ENCODE assay signal across 14 cellular contexts in genomic region chr3:39140341-39140971, GRCh38. TPM values are rescaled to one million over a fixed set of nuclear protein-coding genes. Genes with fewer than 3 reads are reported as not detected.
DNase-seq lines count a peak whose midpoint lies in the region; ATAC-seq and TF ChIP-seq lines count a peak whose summit lies in the region.
"Had no signal": no experiment of that assay in that cellular context is flagged by ENCODE, and none has a peak within 500 bp of the region (broad histone marks: within the 10 kb centered on the region; RNA-seq: fewer than 3 reads in every experiment).

No MANE protein-coding gene starts in this region.

- H3K9me3 ChIP-seq in heart right ventricle (no peaks in the 10 kb centered on the region), mammary epithelial cell (replicated peaks; ENCODE audit: insufficient read depth, low read length) (no peaks in the 10 kb centered on the region), aorta (ENCODE audit: control insufficient read depth, low read length) (no peaks in the 10 kb centered on the region)
- no peaks in the 10 kb centered on the region for H3K9me3 ChIP-seq in naive thymus-derived CD4-positive, alpha-beta T cell (ENCODE audit: control insufficient read depth in 2 of 3, low read length in 3 of 3)
- H3K9me3 ChIP-seq: adrenal gland had no signal

- ATAC-seq in left cardiac atrium (no peak), heart right ventricle (no peak), aorta (ENCODE audit: low FRiP score) (no peak), GM18867 (IDR thresholded peaks at IDR 0.05; ENCODE audit: unreplicated experiment) (no peak)
- no peak for ATAC-seq in naive thymus-derived CD4-positive, alpha-beta T cell
- ATAC-seq: stimulated activated naive CD8-positive, alpha-beta T cell treated with anti-CD3 and anti-CD28 coated beads, Interleukin-15, amount 100 ng/mL, for 72 hours had no signal

- CTCF ChIA-PET in mammary epithelial cell (lab: Charles Lee; ENCODE audit: low non-redundant PET), result interaction anchor here (0.6 kb wide), 1 partner anchor 40 kb away, joined by 3 read pairs; no protein-coding TSS in a partner anchor
- CTCF ChIA-PET in naive thymus-derived CD4-positive, alpha-beta T cell (lab: Charles Lee), result no interaction called here

- H3K4me1 ChIP-seq in heart right ventricle (peaks cover 33 to 78% (median 56%) of the 10 kb centered on the region in 9 donors), mammary epithelial cell (ENCODE audit: insufficient read depth, low read length) (peaks cover 32% of the 10 kb centered on the region), aorta (ENCODE audit: control insufficient read depth in 1 of 2, insufficient read depth in 2 of 2, low read length in 2 of 2) (no peaks in the 10 kb centered on the region)
- H3K4me1 ChIP-seq in naive thymus-derived CD4-positive, alpha-beta T cell (ENCODE audit: control insufficient read depth in 2 of 2, insufficient read depth in 2 of 2, low read length in 2 of 2), result no peaks in the 10 kb centered on the region

- intact Hi-C loops in left cardiac atrium (cut with DNase I) (loop anchor here in 1 of 2 donors (5.0 kb wide), 1 partner anchor 42 kb away; no protein-coding TSS in a partner anchor), heart right ventricle (cut with DNase I) (loop anchor here in 2 of 10 donors (5.0 to 10.0 kb wide), 2 partner anchors 42 to 244 kb away; partner anchors contain the start of gene SLC25A38 (in 1 of the 2)), mammary epithelial cell (cut with micrococcal nuclease) (no loop called here), aorta (cut with DNase I) (no loop called here)
- intact Hi-C loops in naive thymus-derived CD4-positive, alpha-beta T cell (cut with micrococcal nuclease), result no loop called here

- peaks cover 0 to 74% (median 32%) of the 10 kb centered on the region in 9 donors for H3K36me3 ChIP-seq in heart right ventricle
- H3K36me3 ChIP-seq in mammary epithelial cell (ENCODE audit: insufficient read depth, low read length), result peaks cover 18% of the 10 kb centered on the region
- H3K36me3 ChIP-seq in naive thymus-derived CD4-positive, alpha-beta T cell (ENCODE audit: control insufficient read depth in 2 of 3, insufficient read depth in 3 of 3, low read length in 3 of 3), result peaks cover 7 to 42% (median 9%) of the 10 kb centered on the region in 3 experiments
- H3K36me3 ChIP-seq in aorta (ENCODE audit: control insufficient read depth in 1 of 2, insufficient read depth in 2 of 2, low read length in 1 of 2), result peaks cover 0 to 9% of the 10 kb centered on the region in 2 donors

- POLR2A ChIA-PET in naive thymus-derived CD4-positive, alpha-beta T cell (lab: Charles Lee), result no interaction called here

- TF ChIP-seq CTCF in heart right ventricle (IDR thresholded peaks at IDR 0.05), result no peak
- TF ChIP-seq CTCF in mammary epithelial cell (conservative IDR thresholded peaks at IDR 0.05 in 1 of 2, IDR thresholded peaks at IDR 0.05 in 1 of 2; ENCODE audit: extremely low read depth in 1 of 2, insufficient read depth in 1 of 2, low read depth in 1 of 2, low read length in 2 of 2), result no peak
- TF ChIP-seq CTCF in type B pancreatic cell (conservative IDR thresholded peaks at IDR 0.05), result no peak

- peak overlapping the region; percentile 53 for H3K4me2 ChIP-seq in mammary epithelial cell (ENCODE audit: insufficient read depth, low read depth, low read length)

- peaks cover 39% of the 10 kb centered on the region for H3K79me2 ChIP-seq in mammary epithelial cell (ENCODE audit: insufficient read depth, low read length)

- H3K9me3 Mint-ChIP-seq in naive thymus-derived CD4-positive, alpha-beta T cell, result no peaks in the 10 kb centered on the region
- H3K9me3 Mint-ChIP-seq in type B pancreatic cell, result no peaks in the 10 kb centered on the region
- H3K9me3 Mint-ChIP-seq: stimulated activated naive CD8-positive, alpha-beta T cell treated with anti-CD3 and anti-CD28 coated beads, Interleukin-15, amount 100 ng/mL, for 72 hours had no signal

- peak overlapping the region in 1 of 10 donors; percentile 27 for H3K4me3 Mint-ChIP-seq in naive thymus-derived CD4-positive, alpha-beta T cell
- peak overlapping the region; percentile 56 for H3K4me3 Mint-ChIP-seq in type B pancreatic cell
- H3K4me3 Mint-ChIP-seq: stimulated activated naive CD8-positive, alpha-beta T cell treated with anti-CD3 and anti-CD28 coated beads, Interleukin-15, amount 100 ng/mL, for 72 hours had no signal

- H3K27me3 ChIP-seq in heart right ventricle (no peaks in the 10 kb centered on the region), mammary epithelial cell (ENCODE audit: insufficient read depth, low read length) (no peaks in the 10 kb centered on the region), aorta (ENCODE audit: control insufficient read depth in 1 of 2, insufficient read depth in 2 of 2, low read length in 1 of 2) (no peaks in the 10 kb centered on the region)
- no peaks in the 10 kb centered on the region for H3K27me3 ChIP-seq in naive thymus-derived CD4-positive, alpha-beta T cell (ENCODE audit: control insufficient read depth in 2 of 2, insufficient read depth in 2 of 2, low read length in 2 of 2)
- H3K27me3 ChIP-seq: adrenal gland had no signal

- in situ Hi-C loops in mammary epithelial cell (cut with MboI; ENCODE audit: low sequenced_read_pairs in 2 of 2), result no loop called here

- DNase-seq in left cardiac atrium, result peak; percentile 22
- no peak for DNase-seq in heart right ventricle
- peak; percentile 51 for DNase-seq in mammary epithelial cell
- peak in 1 of 9 donors; percentile 15 for DNase-seq in naive thymus-derived CD4-positive, alpha-beta T cell
- no peak for DNase-seq in type B pancreatic cell (ENCODE audit: extremely low spot score, unreplicated experiment)
- no peak for DNase-seq in DMS 273 (lab: John Stamatoyannopoulos, UW; ENCODE audit: unreplicated experiment)
- DNase-seq in aorta, result no peak
- DNase-seq: C1 segment of cervical spinal cord; stimulated activated CD4-positive, alpha-beta T cell treated with anti-CD3 and anti-CD28 coated beads, Interleukin-12 subunit alpha, Interleukin-12 subunit beta, amount 100 ng/mL, for 4 hours; stimulated activated naive CD8-positive, alpha-beta T cell treated with anti-CD3 and anti-CD28 coated beads, Interleukin-15, amount 100 ng/mL, for 72 hours had no signal

- H3K27me3 Mint-ChIP-seq in naive thymus-derived CD4-positive, alpha-beta T cell, result no peaks in the 10 kb centered on the region
- no peaks in the 10 kb centered on the region for H3K27me3 Mint-ChIP-seq in type B pancreatic cell
- H3K27me3 Mint-ChIP-seq: stimulated activated naive CD8-positive, alpha-beta T cell treated with anti-CD3 and anti-CD28 coated beads, Interleukin-15, amount 100 ng/mL, for 72 hours had no signal

- no peaks in the 10 kb centered on the region for H4K20me1 ChIP-seq in mammary epithelial cell (ENCODE audit: insufficient read depth, low read length)

- H3K27ac ChIP-seq in heart right ventricle (peak overlapping the region in 5 of 10 donors; percentile 30 to 65 (median 48)), mammary epithelial cell (ENCODE audit: insufficient read depth, low read depth, low read length) (peak overlapping the region; percentile 54), aorta (ENCODE audit: low read depth in 1 of 2, low read length in 2 of 2) (no peak overlapping the region)
- H3K27ac ChIP-seq in naive thymus-derived CD4-positive, alpha-beta T cell (ENCODE audit: low read depth, low read length), result no peak overlapping the region

- dilution Hi-C loops in mammary epithelial cell (cut with HindIII; ENCODE audit: low sequenced_read_pairs), result no loop called here

- BruUV-seq in mammary epithelial cell (replicated peaks; lab: Mats Ljungman, UMichigan), result no TSS peak

- H3K9ac ChIP-seq in mammary epithelial cell (ENCODE audit: insufficient read depth, low read length), result peak overlapping the region; percentile 10

- WGBS in heart right ventricle, 2 donors, result 92 to 94% methylated on average over 2 of the region's 2 CpGs
- 63% methylated on average over 2 of the region's 2 CpGs for WGBS in mammary epithelial cell (ENCODE audit: low coverage, missing lambda C conversion rate)
- 88 to 96% methylated on average over 2 of the region's 2 CpGs for WGBS in aorta, 2 donors

- H3K36me3 Mint-ChIP-seq in naive thymus-derived CD4-positive, alpha-beta T cell, result peaks cover 0 to 26% (median 15%) of the 10 kb centered on the region in 5 donors
- H3K36me3 Mint-ChIP-seq in type B pancreatic cell, result peaks cover 21% of the 10 kb centered on the region

- H3K4me1 Mint-ChIP-seq in naive thymus-derived CD4-positive, alpha-beta T cell, result peaks cover 12 to 25% (median 20%) of the 10 kb centered on the region in 7 donors
- peaks cover 6% of the 10 kb centered on the region for H3K4me1 Mint-ChIP-seq in type B pancreatic cell (ENCODE audit: unreplicated experiment)

- no peak overlapping the region for H3K4me3 ChIP-seq in heart right ventricle
- H3K4me3 ChIP-seq in mammary epithelial cell (replicated peaks in 1 of 3; ENCODE audit: insufficient read depth in 1 of 3, low read depth in 2 of 3, low read length in 3 of 3), result no peak overlapping the region
- no peak overlapping the region for H3K4me3 ChIP-seq in naive thymus-derived CD4-positive, alpha-beta T cell (ENCODE audit: low read length)
- H3K4me3 ChIP-seq in aorta (ENCODE audit: low read length in 2 of 2), result no peak overlapping the region
- H3K4me3 ChIP-seq: adrenal gland had no signal

- no peak overlapping the region for H2AFZ ChIP-seq in mammary epithelial cell (ENCODE audit: low read depth, low read length)

- peak overlapping the region in 6 of 9 donors; percentile 10 to 85 (median 74) for H3K27ac Mint-ChIP-seq in naive thymus-derived CD4-positive, alpha-beta T cell
- peak overlapping the region; percentile 83 for H3K27ac Mint-ChIP-seq in type B pancreatic cell

RNA-seq across cellular contexts. Expression of gene CSRNP1, which starts 12.9 kb away (rescaled TPM):
- 10 to 100 TPM; 20.5 to 41.6 TPM for total RNA-seq in left cardiac atrium
- 10 to 100 TPM in 9 of 10 donors, 1 to 10 TPM in 1; 7.4 to 46.3 (median 17.7) TPM for total RNA-seq in heart right ventricle
- 10 to 100 TPM; 14.1 to 28.1 TPM for polyA plus RNA-seq in heart right ventricle
- 1 to 10 TPM; 6.5 to 9.6 TPM for total RNA-seq in mammary epithelial cell
- 8.4 TPM for polyA plus RNA-seq in mammary epithelial cell
- 22.2 TPM for polyA minus RNA-seq in mammary epithelial cell
- total RNA-seq in naive thymus-derived CD4-positive, alpha-beta T cell, result 100 to 1,000 TPM in 2 of 5 experiments, 10 to 100 TPM in 3; 13.7 to 319 (median 22.9) TPM
- 10 to 100 TPM in 1 of 2 donors, 1 to 10 TPM in 1; 9.8 to 12.1 TPM for polyA plus RNA-seq in naive thymus-derived CD4-positive, alpha-beta T cell
- total RNA-seq in type B pancreatic cell (ENCODE audit: low replicate concordance), result 7.5 and 24.5 TPM in 2 replicates
- total RNA-seq in aorta, result 100 to 1,000 TPM in 1 of 2 donors, 10 to 100 TPM in 1; 41.9 to 117 TPM
- 10 to 100 TPM; 15.8 to 27.3 TPM for polyA plus RNA-seq in aorta

RNA-seq across cellular contexts. Expression of gene TTC21A, which starts 33.0 kb away (rescaled TPM):
- total RNA-seq in left cardiac atrium (1 to 10 TPM; 1.8 to 2.5 TPM), heart right ventricle (1 to 10 TPM; 1.1 to 3.1 (median 1.5) TPM), mammary epithelial cell (1 to 10 TPM; 5.2 to 5.7 TPM), type B pancreatic cell (ENCODE audit: low replicate concordance) (9.8 and 10.3 TPM in 2 replicates), aorta (10 to 100 TPM in 1 of 2 donors, 1 to 10 TPM in 1; 3.6 to 11.6 TPM)
- polyA plus RNA-seq in heart right ventricle (1 to 10 TPM in 1 of 2 donors, under 1 TPM in 1; 0.80 to 7.5 TPM), mammary epithelial cell (1.3 TPM), aorta (10 to 100 TPM in 1 of 2 donors, 1 to 10 TPM in 1; 1.8 to 15.0 TPM)
- polyA minus RNA-seq in mammary epithelial cell, result not detected
- 1 to 10 TPM; 2.8 to 9.7 (median 5.3) TPM for total RNA-seq in naive thymus-derived CD4-positive, alpha-beta T cell
- polyA plus RNA-seq in naive thymus-derived CD4-positive, alpha-beta T cell, result under 1 TPM; 0.37 to 0.63 TPM

RNA-seq across cellular contexts. Expression of gene GORASP1, which starts 33.0 kb away (rescaled TPM):
- total RNA-seq in left cardiac atrium, result 10 to 100 TPM; 39.0 to 49.1 TPM
- 10 to 100 TPM; 35.8 to 54.2 (median 41.1) TPM for total RNA-seq in heart right ventricle
- 10 to 100 TPM; 28.4 to 37.2 TPM for polyA plus RNA-seq in heart right ventricle
- 10 to 100 TPM; 47.0 to 51.3 TPM for total RNA-seq in mammary epithelial cell
- polyA plus RNA-seq in mammary epithelial cell, result 37.7 TPM
- 73.7 TPM for polyA minus RNA-seq in mammary epithelial cell
- total RNA-seq in naive thymus-derived CD4-positive, alpha-beta T cell, result 10 to 100 TPM; 28.2 to 58.5 (median 44.6) TPM
- polyA plus RNA-seq in naive thymus-derived CD4-positive, alpha-beta T cell, result 10 to 100 TPM; 14.8 to 22.0 TPM
- 76.5 and 98.4 TPM in 2 replicates for total RNA-seq in type B pancreatic cell (ENCODE audit: low replicate concordance)
- 10 to 100 TPM; 52.3 to 62.2 TPM for total RNA-seq in aorta
- polyA plus RNA-seq in aorta, result 10 to 100 TPM; 14.7 to 66.3 TPM

RNA-seq across cellular contexts. Expression of gene XIRP1, which starts 51.9 kb away (rescaled TPM):
- 100 to 1,000 TPM; 160 to 242 TPM for total RNA-seq in left cardiac atrium
- total RNA-seq in heart right ventricle, result 1,000 to 10,000 TPM in 2 of 10 donors, 100 to 1,000 TPM in 8; 277 to 1,691 (median 608) TPM
- 100 to 1,000 TPM; 404 to 586 TPM for polyA plus RNA-seq in heart right ventricle
- total RNA-seq in mammary epithelial cell, result not detected
- not detected for polyA plus RNA-seq in mammary epithelial cell
- not detected for polyA minus RNA-seq in mammary epithelial cell
- total RNA-seq in naive thymus-derived CD4-positive, alpha-beta T cell, result under 1 TPM in 1 of 5 experiments, not detected in 4; 0.07 TPM
- not detected for polyA plus RNA-seq in naive thymus-derived CD4-positive, alpha-beta T cell
- total RNA-seq in type B pancreatic cell (ENCODE audit: low replicate concordance), result 0.12 TPM in 1 of 2 replicates, not detected in the other
- total RNA-seq in aorta, result under 1 TPM in 1 of 2 donors, not detected in 1; 0.19 TPM
- under 1 TPM; 0.13 to 0.75 TPM for polyA plus RNA-seq in aorta
- total RNA-seq: fibroblast of lung, lower leg skin had no signal

Comparison
In these comparisons a context has a peak if more than half of its experiments do, and no peak if none do; other contexts are left out.
1. DNase-seq: peak in left cardiac atrium (single experiment) and mammary epithelial cell (single experiment); none in heart right ventricle (0 of 2), type B pancreatic cell (single experiment), DMS 273 (single experiment) and aorta (0 of 2).